1 cellular context compared by ENCODE assay signal in genomic region chr5:1119312-1119831, GRCh38.
TF ChIP-seq lines count a peak whose summit lies in the region.

No MANE protein-coding gene starts in this region.

TF ChIP-seq in HepG2, 621 proteins besides CTCF, POLR2A, EP300 and RAD21 (continued from another document and continues in another):
- TF ChIP-seq MNT (IDR thresholded peaks at IDR 0.05) (peak; percentile 36; the same call in 1 of the 2 replicates), KMT2B (CRISPR knock-in tag; IDR thresholded peaks at IDR 0.05) (no peak), CENPX (CRISPR knock-in tag; IDR thresholded peaks at IDR 0.05) (no peak), DNMT3B (CRISPR knock-in tag; conservative IDR thresholded peaks at IDR 0.05) (no peak), POGZ (CRISPR knock-in tag; IDR thresholded peaks at IDR 0.05) (peak; percentile 32; the same call in 1 of the 2 replicates), ZNF670 (CRISPR knock-in tag; IDR thresholded peaks at IDR 0.05; ENCODE audit: borderline replicate concordance) (no peak), ZNF230 (CRISPR knock-in tag; IDR thresholded peaks at IDR 0.05) (no peak), ZNF34 (CRISPR knock-in tag; IDR thresholded peaks at IDR 0.05; ENCODE audit: borderline replicate concordance) (no peak), AHR (CRISPR knock-in tag; IDR thresholded peaks at IDR 0.05) (no peak; the same call in 1 of the 2 replicates), ZNF563 (CRISPR knock-in tag; IDR thresholded peaks at IDR 0.05) (no peak), ZNF800 (CRISPR knock-in tag; IDR thresholded peaks at IDR 0.05) (peak; percentile 58; the same call in 1 of the 2 replicates), MTERF4 (CRISPR knock-in tag; IDR thresholded peaks at IDR 0.05) (0 out of 2 replicates have a peak, but pooled peaks have one; percentile 54), ARNTL (CRISPR knock-in tag; IDR thresholded peaks at IDR 0.05) (peak; percentile 72; the same call in 1 of the 2 replicates), ZSCAN21 (CRISPR knock-in tag; IDR thresholded peaks at IDR 0.05; ENCODE audit: borderline replicate concordance) (no peak; the same call in 1 of the 2 replicates), U2AF2 (IDR thresholded peaks at IDR 0.05; ENCODE audit: low read depth, low read length) (no peak), CCAR2 (optimal IDR thresholded peaks at IDR 0.05; ENCODE audit: low read depth, low read length) (no peak), ZNF235 (CRISPR knock-in tag; IDR thresholded peaks at IDR 0.05; ENCODE audit: borderline replicate concordance) (no peak), PRDM15 (CRISPR knock-in tag; IDR thresholded peaks at IDR 0.05) (no peak), ZNF260 (CRISPR knock-in tag; IDR thresholded peaks at IDR 0.05; ENCODE audit: borderline replicate concordance, low read depth) (no peak), BRCA1 (CRISPR knock-in tag; IDR thresholded peaks at IDR 0.05) (no peak), NBN (conservative IDR thresholded peaks at IDR 0.05) (no peak), PHF5A (CRISPR knock-in tag; IDR thresholded peaks at IDR 0.05; ENCODE audit: low read depth, unreplicated experiment) (no peak), HDAC6 (IDR thresholded peaks at IDR 0.05; ENCODE audit: low read depth, low read length) (no peak), SOX5 (CRISPR knock-in tag; IDR thresholded peaks at IDR 0.05; ENCODE audit: borderline replicate concordance) (peak; percentile 50; the same call in 1 of the 2 replicates), PHF8 (CRISPR knock-in tag; IDR thresholded peaks at IDR 0.05) (no peak; the same call in 1 of the 2 replicates), CBX2 (IDR thresholded peaks at IDR 0.05; ENCODE audit: low read depth, low read length) (no peak), CBX2 (CRISPR knock-in tag; IDR thresholded peaks at IDR 0.05; ENCODE audit: low read depth) (no peak), TIGD3 (CRISPR knock-in tag; IDR thresholded peaks at IDR 0.05; ENCODE audit: borderline replicate concordance) (no peak), RNF2 (conservative IDR thresholded peaks at IDR 0.05; ENCODE audit: low read depth) (peak; percentile 44; the same call in 1 of the 2 replicates), GRHL1 (CRISPR knock-in tag; conservative IDR thresholded peaks at IDR 0.05) (no peak), GZF1 (CRISPR knock-in tag; IDR thresholded peaks at IDR 0.05) (no peak), ZFP1 (CRISPR knock-in tag; IDR thresholded peaks at IDR 0.05) (no peak), NFYB (CRISPR knock-in tag; IDR thresholded peaks at IDR 0.05) (no peak), SYNCRIP (IDR thresholded peaks at IDR 0.05; ENCODE audit: insufficient read depth, low read depth, low read length) (no peak), ELK4 (CRISPR knock-in tag; IDR thresholded peaks at IDR 0.05; ENCODE audit: borderline replicate concordance) (no peak), ZNF773 (CRISPR knock-in tag; IDR thresholded peaks at IDR 0.05; ENCODE audit: borderline replicate concordance) (no peak), TAF1 (CRISPR knock-in tag; IDR thresholded peaks at IDR 0.05) (no peak), RFX3 (CRISPR knock-in tag; IDR thresholded peaks at IDR 0.05) (no peak), SMAD3 (CRISPR knock-in tag; IDR thresholded peaks at IDR 0.05) (no peak), ZNF784 (CRISPR knock-in tag; IDR thresholded peaks at IDR 0.05; ENCODE audit: borderline replicate concordance) (no peak), KLF16 (CRISPR knock-in tag; IDR thresholded peaks at IDR 0.05) (no peak), THRA (CRISPR knock-in tag; IDR thresholded peaks at IDR 0.05; ENCODE audit: borderline replicate concordance) (peak; percentile 44; the same call in 1 of the 2 replicates), MED8 (CRISPR knock-in tag; IDR thresholded peaks at IDR 0.05; ENCODE audit: insufficient replicate concordance) (no peak), THAP9 (CRISPR knock-in tag; IDR thresholded peaks at IDR 0.05; ENCODE audit: borderline replicate concordance) (no peak), SALL1 (CRISPR knock-in tag; IDR thresholded peaks at IDR 0.05) (peak; percentile 82)
